ENCODE assay signal across 19 cellular contexts in the genomic region with DNA sequence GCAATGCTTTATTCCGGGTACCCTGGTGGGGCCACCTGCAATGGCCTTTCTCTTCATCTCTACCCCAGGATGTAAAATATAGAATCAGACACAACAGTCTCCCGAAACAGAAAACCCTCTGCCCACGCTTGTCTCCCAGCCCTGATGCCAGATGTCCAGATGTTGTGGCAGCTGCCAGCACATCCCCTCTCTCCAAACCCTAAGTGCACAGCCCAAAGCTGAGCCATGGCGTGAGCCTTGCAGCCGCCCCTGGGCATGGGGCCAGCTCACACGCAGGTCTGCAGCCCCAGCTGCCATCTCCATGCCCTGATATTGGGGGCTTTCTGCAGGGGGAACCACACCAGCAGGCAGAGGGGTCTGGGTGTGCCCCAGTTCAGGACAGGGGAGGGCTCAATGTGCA.
DNase-seq lines count a peak whose midpoint lies in the region; ATAC-seq and TF ChIP-seq lines count a peak whose summit lies in the region.
"Had no signal": no experiment of that assay in that cellular context is flagged by ENCODE, and none has a peak within 500 bp of the region (broad histone marks: within the 10 kb centered on the region; RNA-seq: fewer than 3 reads in every experiment).

No MANE protein-coding gene starts in this region.

- ATAC-seq in activated CD8-positive, alpha-beta T cell treated with anti-CD3 and anti-CD28 coated beads, Interleukin-2, amount 10 ng/mL, durations not matched to agents 7 days and 5 days: no peak
- ATAC-seq in body of pancreas: no peak
- ATAC-seq: GM12878 had no signal

- TF ChIP-seq CTCF in type B pancreatic cell (conservative IDR thresholded peaks at IDR 0.05): no peak
- TF ChIP-seq CTCF in body of pancreas (IDR thresholded peaks at IDR 0.05): no peak

- no peaks in the 10 kb centered on the region for H3K9me3 ChIP-seq in body of pancreas
- H3K9me3 ChIP-seq: MG63 had no signal

- no peaks in the 10 kb centered on the region for H3K9me3 Mint-ChIP-seq in type B pancreatic cell
- H3K9me3 Mint-ChIP-seq in activated CD8-positive, alpha-beta T cell treated with anti-CD3 and anti-CD28 coated beads, Interleukin-2, amount 10 ng/mL, durations not matched to agents 7 days and 5 days (ENCODE audit: insufficient read depth): no peaks in the 10 kb centered on the region
- H3K9me3 Mint-ChIP-seq: CD4-positive, alpha-beta memory T cell had no signal

- no peaks in the 10 kb centered on the region for H3K4me1 ChIP-seq in body of pancreas

- TF ChIP-seq POLR2A in body of pancreas (IDR thresholded peaks at IDR 0.05): no peak

- WGBS in body of pancreas, 2 donors: 61 to 74% methylated on average over 6 of the region's 6 CpGs

- CTCF ChIA-PET in activated CD8-positive, alpha-beta T cell treated with anti-CD3 and anti-CD28 coated beads, Interleukin-2, amount 10 ng/mL, durations not matched to agents 7 days and 5 days (lab: Charles Lee): no interaction called here

- DNase-seq in DMS79 treated with DMSO at 0.1 percent for 48 hours (lab: John Stamatoyannopoulos, UW): peak; percentile 64
- no peak for DNase-seq in DMS79 (lab: John Stamatoyannopoulos, UW)
- DNase-seq in NCI-H524 (lab: John Stamatoyannopoulos, UW): peak; percentile 35 to 79
- DNase-seq in caudate nucleus (lab: John Stamatoyannopoulos, UW): no peak
- DNase-seq in type B pancreatic cell (ENCODE audit: extremely low spot score, unreplicated experiment): no peak
- no peak for DNase-seq in activated CD8-positive, alpha-beta T cell treated with anti-CD3 and anti-CD28 coated beads, Interleukin-2, amount 10 ng/mL, durations not matched to agents 7 days and 5 days
- DNase-seq in HCEC 1CT: no peak
- no peak for DNase-seq in body of pancreas
- DNase-seq: Calu3; CD4-positive, alpha-beta memory T cell; GDM1; H7; MG63; NCI-H1930; NCI-H510A; NK-92 treated with Interleukin-12 subunit alpha and Interleukin-12 subunit beta, amount 100 ng/mL, for 24 hours; SIG-M5 had no signal

- H3K4me3 ChIP-seq in body of pancreas: no peak overlapping the region
- H3K4me3 ChIP-seq: GM12878, MG63 had no signal

- H3K36me3 ChIP-seq in body of pancreas (replicated peaks in 1 of 2; ENCODE audit: insufficient read depth in 1 of 2, low read depth in 2 of 2): no peaks in the 10 kb centered on the region
- H3K36me3 ChIP-seq: MG63 had no signal

- H3K36me3 Mint-ChIP-seq in type B pancreatic cell: no peaks in the 10 kb centered on the region
- H3K36me3 Mint-ChIP-seq in activated CD8-positive, alpha-beta T cell treated with anti-CD3 and anti-CD28 coated beads, Interleukin-2, amount 10 ng/mL, durations not matched to agents 7 days and 5 days (ENCODE audit: low read depth): no peaks in the 10 kb centered on the region
- H3K36me3 Mint-ChIP-seq: CD4-positive, alpha-beta memory T cell had no signal

- H3K4me3 Mint-ChIP-seq in type B pancreatic cell: no peak overlapping the region
- no peak overlapping the region for H3K4me3 Mint-ChIP-seq in activated CD8-positive, alpha-beta T cell treated with anti-CD3 and anti-CD28 coated beads, Interleukin-2, amount 10 ng/mL, durations not matched to agents 7 days and 5 days
- H3K4me3 Mint-ChIP-seq: CD4-positive, alpha-beta memory T cell had no signal

- H3K27me3 Mint-ChIP-seq in type B pancreatic cell: peaks cover 24% of the 10 kb centered on the region
- no peaks in the 10 kb centered on the region for H3K27me3 Mint-ChIP-seq in activated CD8-positive, alpha-beta T cell treated with anti-CD3 and anti-CD28 coated beads, Interleukin-2, amount 10 ng/mL, durations not matched to agents 7 days and 5 days (ENCODE audit: low read depth)

- no peaks in the 10 kb centered on the region for H3K27me3 ChIP-seq in body of pancreas
- H3K27me3 ChIP-seq: MG63 had no signal

- H3K4me1 Mint-ChIP-seq in type B pancreatic cell (ENCODE audit: unreplicated experiment): no peaks in the 10 kb centered on the region
- no peaks in the 10 kb centered on the region for H3K4me1 Mint-ChIP-seq in activated CD8-positive, alpha-beta T cell treated with anti-CD3 and anti-CD28 coated beads, Interleukin-2, amount 10 ng/mL, durations not matched to agents 7 days and 5 days (ENCODE audit: low read depth)
- H3K4me1 Mint-ChIP-seq: CD4-positive, alpha-beta memory T cell had no signal

- POLR2A ChIA-PET in activated CD8-positive, alpha-beta T cell treated with anti-CD3 and anti-CD28 coated beads, Interleukin-2, amount 10 ng/mL, durations not matched to agents 7 days and 5 days (lab: Charles Lee): no interaction called here

- H3K27ac ChIP-seq in caudate nucleus (ENCODE audit: low read depth, low read length) (peak overlapping the region; percentile 4), body of pancreas (no peak overlapping the region)
- H3K27ac ChIP-seq: 22Rv1 had no signal

- intact Hi-C loops in body of pancreas (cut with DNase I): no loop called here

- H3K27ac Mint-ChIP-seq in type B pancreatic cell: peak overlapping the region; percentile 35
- H3K27ac Mint-ChIP-seq in activated CD8-positive, alpha-beta T cell treated with anti-CD3 and anti-CD28 coated beads, Interleukin-2, amount 10 ng/mL, durations not matched to agents 7 days and 5 days: no peak overlapping the region
- H3K27ac Mint-ChIP-seq: CD4-positive, alpha-beta memory T cell had no signal

Comparison
In these comparisons a context has a peak if more than half of its experiments do, and no peak if none do; other contexts are left out.
1. DNase-seq: peak in DMS79 treated with DMSO at 0.1 percent for 48 hours (single experiment) and NCI-H524 (2 of 2); none in DMS79 (single experiment), caudate nucleus (0 of 61), type B pancreatic cell (single experiment), activated CD8-positive, alpha-beta T cell treated with anti-CD3 and anti-CD28 coated beads, Interleukin-2, amount 10 ng/mL, durations not matched to agents 7 days and 5 days (single experiment), HCEC 1CT (single experiment) and body of pancreas (0 of 4).